In the genomic region with DNA sequence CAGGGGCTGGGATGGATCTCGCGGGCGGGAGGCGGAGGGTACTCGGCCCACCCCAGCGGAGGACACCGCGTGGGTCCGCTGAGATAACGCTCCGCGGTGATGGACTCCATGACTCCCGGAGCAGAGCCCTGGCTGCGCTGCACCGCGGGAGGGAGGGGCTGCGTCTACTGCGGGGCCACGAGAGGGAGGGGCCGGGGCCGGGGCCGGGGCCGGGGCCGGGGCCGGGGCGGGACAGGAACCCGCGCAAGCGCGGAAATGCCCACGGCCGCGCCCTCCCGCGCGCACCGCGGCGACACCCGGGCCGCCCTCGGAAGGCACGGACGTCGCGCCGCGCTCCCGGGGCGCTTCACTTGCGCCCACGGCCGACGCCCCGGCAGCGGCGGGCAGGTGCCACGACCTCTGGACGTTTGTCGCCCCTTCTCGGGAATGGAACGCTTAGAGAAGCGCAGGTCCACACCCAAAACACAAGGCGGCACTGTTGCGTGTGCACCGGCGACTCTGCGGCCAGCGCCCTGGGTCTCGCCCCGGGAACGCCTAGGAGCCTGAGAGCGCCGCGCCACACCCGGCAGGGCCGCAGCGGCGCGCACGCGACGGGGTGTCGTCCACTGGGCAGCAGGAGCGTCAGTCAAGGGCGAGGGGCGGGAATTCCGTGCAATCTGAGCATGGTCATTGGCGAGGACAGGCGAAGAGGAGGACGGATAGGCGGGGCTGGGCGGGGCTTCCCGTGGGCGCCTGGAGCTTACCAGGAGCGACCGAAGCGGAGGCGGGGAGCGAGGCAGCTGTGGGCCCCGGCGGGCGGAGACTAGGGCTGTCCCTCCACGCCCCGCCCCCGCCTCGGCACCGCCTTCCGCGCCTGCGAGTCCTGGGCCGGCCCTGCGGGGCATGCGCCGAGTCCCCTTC, we compare ENCODE assay signal across 9 cellular contexts. TPM values are rescaled to one million over a fixed set of nuclear protein-coding genes. Genes with fewer than 3 reads are reported as not detected.
A peak's percentile ranks its signal among the peaks of the same experiment; 100 is the strongest.
DNase-seq lines count a peak whose midpoint lies in the region; ATAC-seq, FAIRE-seq and TF ChIP-seq lines count a peak whose summit lies in the region.
"Not testable (repeated sequence)": the region's sequence is repeated elsewhere in the genome, so short reads cannot be mapped to it uniquely, and the experiment has no call there.
"Had no signal": no experiment of that assay in that cellular context is flagged by ENCODE, and none has a peak within 500 bp of the region (broad histone marks: within the 10 kb centered on the region; RNA-seq: fewer than 3 reads in every experiment).

No MANE protein-coding gene starts in this region.

- ATAC-seq in GM21360 (IDR thresholded peaks at IDR 0.05; ENCODE audit: unreplicated experiment) (peak; percentile 59), HG02885 (IDR thresholded peaks at IDR 0.05; ENCODE audit: poor library complexity, unreplicated experiment) (peak; percentile 74), HG03565 (IDR thresholded peaks at IDR 0.05; ENCODE audit: unreplicated experiment) (peak; percentile 59)

- H3K27ac ChIP-seq in colonic mucosa (peak overlapping the region; percentile 60), neutrophil (peak overlapping the region; percentile 76)

- DNase-seq in GM12892 (ENCODE audit: insufficient read length); colonic mucosa: not testable (repeated sequence)

- not testable (repeated sequence) for TF ChIP-seq CTCF in colonic mucosa (IDR thresholded peaks at IDR 0.05); neutrophil (IDR thresholded peaks at IDR 0.05)

- peak; percentile 96 for FAIRE-seq in GM12892 (lab: Jason Lieb, UNC)

- H3K9me3 ChIP-seq in colonic mucosa, neutrophil: not testable (repeated sequence)

- intact Hi-C loops in colonic mucosa (cut with DNase I): not testable (repeated sequence)

- TF ChIP-seq POLR2A in GM12892 (IDR thresholded peaks at IDR 0.05; ENCODE audit: low read depth, low read length): not testable (repeated sequence)

- not testable (repeated sequence) for H3K4me3 ChIP-seq in colonic mucosa; neutrophil (ENCODE audit: low read depth in 1 of 2, low read length in 1 of 2)

- not testable (repeated sequence) for H3K27me3 ChIP-seq in colonic mucosa, neutrophil

- H3K9ac ChIP-seq in colonic mucosa (ENCODE audit: low read depth in 2 of 2, low read length in 2 of 2): not testable (repeated sequence)

- not testable (repeated sequence) for H3K4me1 ChIP-seq in colonic mucosa; neutrophil (ENCODE audit: control insufficient read depth in 1 of 2, insufficient read depth in 1 of 2, low read depth in 1 of 2, low read length in 1 of 2)

- not testable (repeated sequence) for H3K36me3 ChIP-seq in colonic mucosa, neutrophil

RNA-seq across cellular contexts. Expression of gene FLNA, which starts 32.8 kb away (rescaled TPM):
- 131 TPM for polyA plus RNA-seq in GM12892 (2012; ENCODE audit: missing spikeins)
- 100 to 1,000 TPM; 124 to 773 TPM for total RNA-seq in colonic mucosa

RNA-seq across cellular contexts. Expression of gene EMD, which starts 37.4 kb away (rescaled TPM):
- 41.4 TPM for polyA plus RNA-seq in GM12892 (2012; ENCODE audit: missing spikeins)
- total RNA-seq in colonic mucosa: 10 to 100 TPM; 44.4 to 49.1 TPM

RNA-seq across cellular contexts. Expression of gene TKTL1, which starts 46.1 kb away (rescaled TPM):
- polyA plus RNA-seq in GM12892 (2012; ENCODE audit: missing spikeins): not detected
- total RNA-seq in colonic mucosa: not detected
- total RNA-seq: activated naive CD4-positive, alpha-beta T cell treated with anti-CD3 and anti-CD28 coated beads for 36 hours; osteoblast had no signal

RNA-seq across cellular contexts. Expression of gene TEX28, which starts 46.7 kb away (rescaled TPM):
- not detected for polyA plus RNA-seq in GM12892 (2012; ENCODE audit: missing spikeins)
- total RNA-seq in colonic mucosa: not detected
- total RNA-seq: activated CD4-positive, alpha-beta T cell treated with anti-CD3 and anti-CD28 coated beads, Interleukin-2, amount 10 ng/mL, durations not matched to agents 7 days and 5 days; activated naive CD4-positive, alpha-beta T cell treated with anti-CD3 and anti-CD28 coated beads for 36 hours; osteoblast had no signal

RNA-seq across cellular contexts. Expression of gene RPL10, which starts 56.5 kb away (rescaled TPM):
- 3,825 TPM for polyA plus RNA-seq in GM12892 (2012; ENCODE audit: missing spikeins)
- total RNA-seq in colonic mucosa: 1,000 to 10,000 TPM; 1,915 to 2,641 TPM
